ENCODE assay signal across 8 cellular contexts in the genomic region with DNA sequence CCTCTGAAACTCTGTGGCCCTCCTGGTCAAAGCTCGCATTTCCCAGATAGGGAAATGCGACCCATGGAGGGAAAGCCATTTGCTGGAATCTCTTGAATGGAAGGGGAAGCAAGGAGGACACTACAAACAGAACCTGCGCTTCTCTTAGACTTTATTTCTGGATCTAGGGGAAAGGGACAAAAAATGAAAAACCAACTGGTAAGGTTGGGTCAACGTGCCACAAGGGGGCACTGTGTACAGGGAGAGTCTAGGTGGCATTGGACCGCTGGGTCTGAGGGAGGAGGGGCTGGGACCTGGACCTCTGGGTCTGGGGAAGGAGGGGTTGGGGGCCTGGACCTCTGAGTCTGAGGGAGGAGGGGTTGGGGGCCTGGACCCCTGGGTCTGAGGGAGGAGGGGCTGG. TPM values are rescaled to one million over a fixed set of nuclear protein-coding genes. Genes with fewer than 3 reads are reported as not detected.
A peak's percentile ranks its signal among the peaks of the same experiment; 100 is the strongest.
DNase-seq lines count a peak whose midpoint lies in the region; ATAC-seq and TF ChIP-seq lines count a peak whose summit lies in the region.

No MANE protein-coding gene starts in this region.

- TF ChIP-seq CTCF in C4-2B (conservative IDR thresholded peaks at IDR 0.05): peak; percentile 63; the same call in 1 of the 2 replicates

- peak; percentile 69 for DNase-seq in HT-29 (ENCODE audit: low spot score)
- peak; percentile 67 for DNase-seq in activated CD8-positive, alpha-beta memory T cell treated with anti-CD3 and anti-CD28 coated beads for 24 hours
- DNase-seq in iPS DF 4.7 (ENCODE audit: extremely low read depth, low spot score): peak; percentile 62

- ATAC-seq in HG03378 (IDR thresholded peaks at IDR 0.05; ENCODE audit: unreplicated experiment) (no peak), GM18498 (IDR thresholded peaks at IDR 0.05; ENCODE audit: unreplicated experiment) (no peak), HG03097 (IDR thresholded peaks at IDR 0.05; ENCODE audit: low FRiP score, unreplicated experiment) (no peak), GM21717 (IDR thresholded peaks at IDR 0.05; ENCODE audit: unreplicated experiment) (no peak)

- H3K27ac ChIP-seq in C4-2B: peak overlapping the region; percentile 7; the same call in 1 of the 2 replicates

RNA-seq across cellular contexts. Expression of gene KLK4, which starts 5.0 kb away (rescaled TPM):
- 0.38 TPM in 1 of 2 replicates, not detected in the other for total RNA-seq in HT-29 (2014; rRNA removed; shearing (Covaris generic))

RNA-seq across cellular contexts. Expression of gene KLK2, which starts 33.0 kb away (rescaled TPM):
- total RNA-seq in HT-29 (2014; rRNA removed; shearing (Covaris generic)): not detected in 2 replicates

RNA-seq across cellular contexts. Expression of gene KLK5, which starts 46.6 kb away (rescaled TPM):
- 0.08 and 0.13 TPM in 2 replicates for total RNA-seq in HT-29 (2014; rRNA removed; shearing (Covaris generic))

RNA-seq across cellular contexts. Expression of gene KLK3, which starts 51.5 kb away (rescaled TPM):
- not detected in 2 replicates for total RNA-seq in HT-29 (2014; rRNA removed; shearing (Covaris generic))
